Comparison of ENCODE assay signal across 19 cellular contexts in genomic region chr4:8240211-8241041, GRCh38. TPM values are rescaled to one million over a fixed set of nuclear protein-coding genes. Genes with fewer than 3 reads are reported as not detected.
"Had no signal": no experiment of that assay in that cellular context is flagged by ENCODE, and none has a peak within 500 bp of the region (broad histone marks: within the 10 kb centered on the region; RNA-seq: fewer than 3 reads in every experiment).

No MANE protein-coding gene starts in this region.

- H3K4me1 Mint-ChIP-seq: activated CD4-positive, alpha-beta T cell treated with anti-CD3 and anti-CD28 coated beads, Interleukin-2, amount 10 ng/mL, durations not matched to agents 7 days and 5 days; activated naive CD4-positive, alpha-beta T cell treated with anti-CD3 and anti-CD28 coated beads, Interleukin-2, amount 10 ng/mL, durations not matched to agents 7 days and 5 days had no signal

- H3K27me3 ChIP-seq: brain microvascular endothelial cell, foreskin keratinocyte, left lung had no signal

- H3K4me3 ChIP-seq: coronary artery, left lung had no signal

- H3K9me3 ChIP-seq: left lung had no signal

- DNase-seq: activated CD4-positive, alpha-beta T cell treated with anti-CD3 and anti-CD28 coated beads, Interleukin-2, amount 10 ng/mL, durations not matched to agents 7 days and 5 days; activated CD8-positive, alpha-beta memory T cell treated with anti-CD3 and anti-CD28 coated beads, Interleukin-2, amount 50 U/mL, for 48 hours; activated effector memory CD4-positive, alpha-beta T cell treated with Interleukin-2 at 50 U/mL for 16 hours; activated naive CD4-positive, alpha-beta T cell treated with anti-CD3 and anti-CD28 coated beads, Interleukin-2, amount 10 ng/mL, durations not matched to agents 7 days and 5 days; activated T-cell treated with anti-CD3 and anti-CD28 coated beads, Interleukin-2, amount 50 U/mL, for 48 hours; aorta; brain microvascular endothelial cell; central memory CD4-positive, alpha-beta T cell; foreskin keratinocyte; mammary epithelial cell; midbrain; nephron progenitor cell; occipital lobe; retina had no signal

- H3K36me3 ChIP-seq: brain microvascular endothelial cell had no signal

- ATAC-seq: activated CD4-positive, CD25-positive, alpha-beta regulatory T cell treated with anti-CD3 and anti-CD28 coated beads, Interleukin-2, amount 50 U/mL, for 24 hours; foreskin keratinocyte; left lung had no signal

- H3K27me3 Mint-ChIP-seq: activated CD4-positive, alpha-beta T cell treated with anti-CD3 and anti-CD28 coated beads, Interleukin-2, amount 10 ng/mL, durations not matched to agents 7 days and 5 days; activated naive CD4-positive, alpha-beta T cell treated with anti-CD3 and anti-CD28 coated beads, Interleukin-2, amount 10 ng/mL, durations not matched to agents 7 days and 5 days; stimulated activated naive CD8-positive, alpha-beta T cell treated with anti-CD3 and anti-CD28 coated beads, Interleukin-15, Interleukin-2, amounts not matched to agents 100 ng/mL and 50 ng/mL, for 24 hours; type B pancreatic cell had no signal

- H3K4me3 Mint-ChIP-seq: activated CD4-positive, alpha-beta T cell treated with anti-CD3 and anti-CD28 coated beads, Interleukin-2, amount 10 ng/mL, durations not matched to agents 7 days and 5 days; activated naive CD4-positive, alpha-beta T cell treated with anti-CD3 and anti-CD28 coated beads, Interleukin-2, amount 10 ng/mL, durations not matched to agents 7 days and 5 days; nephron progenitor cell; stimulated activated naive CD8-positive, alpha-beta T cell treated with anti-CD3 and anti-CD28 coated beads, Interleukin-15, Interleukin-2, amounts not matched to agents 100 ng/mL and 50 ng/mL, for 24 hours; type B pancreatic cell had no signal

- H3K9me3 Mint-ChIP-seq: activated CD4-positive, alpha-beta T cell treated with anti-CD3 and anti-CD28 coated beads, Interleukin-2, amount 10 ng/mL, durations not matched to agents 7 days and 5 days; activated naive CD4-positive, alpha-beta T cell treated with anti-CD3 and anti-CD28 coated beads, Interleukin-2, amount 10 ng/mL, durations not matched to agents 7 days and 5 days; nephron progenitor cell; stimulated activated naive CD8-positive, alpha-beta T cell treated with anti-CD3 and anti-CD28 coated beads, Interleukin-15, Interleukin-2, amounts not matched to agents 100 ng/mL and 50 ng/mL, for 24 hours; type B pancreatic cell had no signal

- H3K36me3 Mint-ChIP-seq: activated naive CD4-positive, alpha-beta T cell treated with anti-CD3 and anti-CD28 coated beads, Interleukin-2, amount 10 ng/mL, durations not matched to agents 7 days and 5 days; type B pancreatic cell had no signal

- H3K4me1 ChIP-seq: foreskin keratinocyte had no signal

- H3K27ac ChIP-seq: brain microvascular endothelial cell, coronary artery, foreskin keratinocyte, left lung had no signal

- H3K27ac Mint-ChIP-seq: activated CD4-positive, alpha-beta T cell treated with anti-CD3 and anti-CD28 coated beads, Interleukin-2, amount 10 ng/mL, durations not matched to agents 7 days and 5 days; activated naive CD4-positive, alpha-beta T cell treated with anti-CD3 and anti-CD28 coated beads, Interleukin-2, amount 10 ng/mL, durations not matched to agents 7 days and 5 days; nephron progenitor cell; stimulated activated naive CD8-positive, alpha-beta T cell treated with anti-CD3 and anti-CD28 coated beads, Interleukin-15, Interleukin-2, amounts not matched to agents 100 ng/mL and 50 ng/mL, for 24 hours; type B pancreatic cell had no signal

RNA-seq across cellular contexts. Expression of gene HTRA3, which starts 29.1 kb away (rescaled TPM):
- total RNA-seq: activated CD4-positive, alpha-beta T cell treated with anti-CD3 and anti-CD28 coated beads, Interleukin-2, amount 10 ng/mL, durations not matched to agents 7 days and 5 days; foreskin keratinocyte had no signal
- polyA plus RNA-seq: foreskin keratinocyte, mammary epithelial cell had no signal
